Comparison of ENCODE assay signal across 8 cellular contexts in genomic region chrX:108091266-108091877, GRCh38. TPM values are rescaled to one million over a fixed set of nuclear protein-coding genes. Genes with fewer than 3 reads are reported as not detected.
A peak's percentile ranks its signal among the peaks of the same experiment; 100 is the strongest.
DNase-seq lines count a peak whose midpoint lies in the region; ATAC-seq and TF ChIP-seq lines count a peak whose summit lies in the region.

TSS of gene ATG4A (plus strand) at chrX:108091778. CDS start at chrX:108091827, 49 bp downstream.
TSS of gene PSMD10 (minus strand) at chrX:108091542. CDS start at chrX:108091520, 22 bp downstream.

- H3K9ac ChIP-seq in BLaER1, result peak within 1 kb of the TSS; percentile 78

- ATAC-seq in GM19324 (IDR thresholded peaks at IDR 0.05; ENCODE audit: low FRiP score, unreplicated experiment) (peak; percentile 96), HG03457 (IDR thresholded peaks at IDR 0.05; ENCODE audit: unreplicated experiment) (peak; percentile 97)

- H3K4me1 ChIP-seq in BLaER1, result peaks cover 11% of the 10 kb centered on the region

- peak within 1 kb of the TSS; percentile 77 for H3K4me3 ChIP-seq in BLaER1
- H3K4me3 ChIP-seq in choroid plexus epithelial cell (ENCODE audit: low read depth, low read length), result peak within 1 kb of the TSS; percentile 74
- H3K4me3 ChIP-seq in kidney epithelial cell (ENCODE audit: low read depth, low read length), result peak within 1 kb of the TSS; percentile 69

- H3K27ac ChIP-seq in BLaER1, result peak within 1 kb of the TSS; percentile 80

- no peaks in the 10 kb centered on the region for H4K20me1 ChIP-seq in BLaER1

- TF ChIP-seq CTCF in choroid plexus epithelial cell (conservative IDR thresholded peaks at IDR 0.05; ENCODE audit: low read depth, low read length) (no peak), kidney epithelial cell (IDR thresholded peaks at IDR 0.05; ENCODE audit: insufficient read depth, low read length, poor library complexity, severe bottlenecking) (no peak)

- no peaks in the 10 kb centered on the region for H3K9me3 ChIP-seq in BLaER1

- H3K36me3 ChIP-seq in BLaER1, result peaks cover 11% of the 10 kb centered on the region
- H3K36me3 ChIP-seq in kidney epithelial cell (ENCODE audit: control insufficient read depth, insufficient read depth, low read length), result no peaks in the 10 kb centered on the region

- DNase-seq in NCI-H510A treated with DMSO at 0.1 percent for 48 hours (lab: John Stamatoyannopoulos, UW) (peak; percentile 87), choroid plexus epithelial cell (ENCODE audit: low read depth) (peak; percentile 97), kidney epithelial cell (ENCODE audit: low read depth) (peak; percentile 85)
- DNase-seq in activated CD4-positive, alpha-beta T cell treated with anti-CD3 and anti-CD28 coated beads for 1 hour, result peak; percentile 80
- peak; percentile 79 to 82 for DNase-seq in stimulated activated CD4-positive, alpha-beta T cell treated with anti-CD3 and anti-CD28 coated beads, Interleukin-15, amount 100 ng/mL, for 48 hours (ENCODE audit: low read depth in 2 of 2)

- H3K27me3 ChIP-seq in BLaER1 (peaks cover 64% of the 10 kb centered on the region), kidney epithelial cell (ENCODE audit: control insufficient read depth, insufficient read depth, low read length) (no peaks in the 10 kb centered on the region)

- peak within 1 kb of the TSS; percentile 75 for H3K4me2 ChIP-seq in BLaER1

RNA-seq across cellular contexts. Expression of gene ATG4A, which starts in this region (rescaled TPM):
- total RNA-seq in kidney epithelial cell, result 8.1 and 10.0 TPM in 2 replicates

RNA-seq across cellular contexts. Expression of gene PSMD10, which starts in this region (rescaled TPM):
- 44.6 and 45.1 TPM in 2 replicates for total RNA-seq in kidney epithelial cell

Comparison
In these comparisons a context has a peak if more than half of its experiments do, and no peak if none do; other contexts are left out.
1. Peak in every context shown above with its lines: DNase-seq, ATAC-seq, H3K4me3 ChIP-seq and H3K27ac ChIP-seq.